19 cellular contexts compared by ENCODE assay signal in genomic region chr14:77883479-77884238, GRCh38.
DNase-seq lines count a peak whose midpoint lies in the region; ATAC-seq and TF ChIP-seq lines count a peak whose summit lies in the region.
"Had no signal": no experiment of that assay in that cellular context is flagged by ENCODE, and none has a peak within 500 bp of the region (broad histone marks: within the 10 kb centered on the region; RNA-seq: fewer than 3 reads in every experiment).

No MANE protein-coding gene starts in this region.

- ATAC-seq in GM19351 (IDR thresholded peaks at IDR 0.05; ENCODE audit: unreplicated experiment), result no peak

- intact Hi-C loops in Caco-2 (cut with micrococcal nuclease; ENCODE audit: unreplicated experiment), result no loop called here

- TF ChIP-seq CTCF in brain (conservative IDR thresholded peaks at IDR 0.05), result no peak
- TF ChIP-seq CTCF in Caco-2 (IDR thresholded peaks at IDR 0.05; ENCODE audit: insufficient read depth in 1 of 2, low read depth in 1 of 2, low read length in 1 of 2, severe bottlenecking in 1 of 2, unreplicated experiment in 1 of 2), result no peak

- H3K4me1 ChIP-seq in subcutaneous abdominal adipose tissue (ENCODE audit: control insufficient read depth in 5 of 5, insufficient read depth in 5 of 5, low read length in 5 of 5) (peaks cover 13 to 46% (median 38%) of the 10 kb centered on the region in 5 donors), Caco-2 (no peaks in the 10 kb centered on the region)
- H3K4me1 ChIP-seq: transverse colon had no signal

- DNase-seq in NCI-H146 (lab: John Stamatoyannopoulos, UW), result peak; percentile 52
- DNase-seq in NCI-H146 treated with DMSO at 0.1 percent for 48 hours (lab: John Stamatoyannopoulos, UW; ENCODE audit: unreplicated experiment), result no peak
- peak; percentile 68 for DNase-seq in NCI-H2227 (lab: John Stamatoyannopoulos, UW; ENCODE audit: unreplicated experiment)
- no peak for DNase-seq in Caco-2
- no peak for DNase-seq in GDM1 (lab: John Stamatoyannopoulos, UW)
- DNase-seq: 8988T; activated CD4-positive, alpha-beta T cell treated with anti-CD3 and anti-CD28 coated beads for 1 hour; activated gamma-delta T cell treated with Interleukin-2 at 50 U/mL for 16 hours; CD4-positive, CD25-positive, alpha-beta regulatory T cell; GOT3; KG1; left cardiac atrium; NCI-H1694; T-helper 1 cell; transverse colon had no signal

- H3K36me3 ChIP-seq in subcutaneous abdominal adipose tissue (ENCODE audit: control insufficient read depth in 5 of 5, insufficient read depth in 5 of 5, low read length in 5 of 5) (peaks cover 0 to 16% (median 11%) of the 10 kb centered on the region in 5 donors), Caco-2 (ENCODE audit: control insufficient read depth, insufficient read depth, low read length) (no peaks in the 10 kb centered on the region)
- H3K36me3 ChIP-seq: transverse colon had no signal

- peak overlapping the region; percentile 20 to 96 (median 84) for H3K27ac Mint-ChIP-seq in brain
- no peak overlapping the region for H3K27ac Mint-ChIP-seq in Caco-2 (ENCODE audit: unreplicated experiment)

- peaks cover 2 to 12% (median 8%) of the 10 kb centered on the region in 5 experiments for H3K9me3 Mint-ChIP-seq in brain
- no peaks in the 10 kb centered on the region for H3K9me3 Mint-ChIP-seq in Caco-2 (ENCODE audit: unreplicated experiment)

- H3K4me3 ChIP-seq in subcutaneous abdominal adipose tissue (ENCODE audit: low read depth in 1 of 5, low read length in 5 of 5) (no peak overlapping the region), Caco-2 (ENCODE audit: low read depth, low read length) (no peak overlapping the region)
- H3K4me3 ChIP-seq: hepatocyte, transverse colon had no signal

- peak overlapping the region; percentile 89 for H3K27ac ChIP-seq in subcutaneous abdominal adipose tissue (ENCODE audit: low read depth, low read length)
- H3K27ac ChIP-seq: hepatocyte, transverse colon had no signal

- CTCF ChIA-PET in Caco-2 (lab: Charles Lee), result no interaction called here

- H3K36me3 Mint-ChIP-seq in brain, result peaks cover 18% of the 10 kb centered on the region
- no peaks in the 10 kb centered on the region for H3K36me3 Mint-ChIP-seq in Caco-2 (ENCODE audit: insufficient read depth, unreplicated experiment)

- no peak overlapping the region for H3K9ac ChIP-seq in subcutaneous abdominal adipose tissue (ENCODE audit: low read length in 5 of 5)

- H3K4me3 Mint-ChIP-seq in brain, result no peak overlapping the region
- no peak overlapping the region for H3K4me3 Mint-ChIP-seq in Caco-2 (ENCODE audit: unreplicated experiment)
- H3K4me3 Mint-ChIP-seq: CD4-positive, CD25-positive, alpha-beta regulatory T cell had no signal

- no TSS peak for BruUV-seq in Caco-2 (replicated peaks; lab: Mats Ljungman, UMichigan)

- H3K27me3 Mint-ChIP-seq in brain, result no peaks in the 10 kb centered on the region
- H3K27me3 Mint-ChIP-seq in Caco-2 (ENCODE audit: insufficient read depth, unreplicated experiment), result no peaks in the 10 kb centered on the region
- H3K27me3 Mint-ChIP-seq: CD4-positive, CD25-positive, alpha-beta regulatory T cell had no signal

- H3K9me3 ChIP-seq in subcutaneous abdominal adipose tissue (ENCODE audit: control insufficient read depth in 5 of 5, low read length in 5 of 5), result no peaks in the 10 kb centered on the region
- H3K9me3 ChIP-seq in Caco-2, result no peaks in the 10 kb centered on the region; the same call in 1 of the 2 replicates
- H3K9me3 ChIP-seq: transverse colon had no signal

- H3K4me1 Mint-ChIP-seq in brain, result peaks cover 67% of the 10 kb centered on the region
- H3K4me1 Mint-ChIP-seq in Caco-2 (ENCODE audit: low read depth, unreplicated experiment), result no peaks in the 10 kb centered on the region
- H3K4me1 Mint-ChIP-seq: CD4-positive, CD25-positive, alpha-beta regulatory T cell had no signal

- no peaks in the 10 kb centered on the region for H3K27me3 ChIP-seq in subcutaneous abdominal adipose tissue (ENCODE audit: control insufficient read depth in 5 of 5, insufficient read depth in 4 of 5, low read length in 5 of 5)
- H3K27me3 ChIP-seq in Caco-2 (replicated peaks; ENCODE audit: control insufficient read depth, insufficient read depth, low read length), result no peaks in the 10 kb centered on the region
- H3K27me3 ChIP-seq: hepatocyte, transverse colon had no signal

- POLR2A ChIA-PET in Caco-2 (lab: Charles Lee), result no interaction called here

Comparison
In these comparisons a context has a peak if more than half of its experiments do, and no peak if none do; other contexts are left out.
1. DNase-seq: peak in NCI-H146 (single experiment) and NCI-H2227 (single experiment); none in NCI-H146 treated with DMSO at 0.1 percent for 48 hours (single experiment), Caco-2 (0 of 2) and GDM1 (single experiment).